In genomic region chr5:34598177-34598794, GRCh38 we compare ENCODE assay signal across 9 cellular contexts. TPM values are rescaled to one million over a fixed set of nuclear protein-coding genes. Genes with fewer than 3 reads are reported as not detected.
DNase-seq lines count a peak whose midpoint lies in the region; ATAC-seq and TF ChIP-seq lines count a peak whose summit lies in the region.
"Had no signal": no experiment of that assay in that cellular context is flagged by ENCODE, and none has a peak within 500 bp of the region (broad histone marks: within the 10 kb centered on the region; RNA-seq: fewer than 3 reads in every experiment).

No MANE protein-coding gene starts in this region.

- peak overlapping the region; percentile 98 for H2BK5ac ChIP-seq in IMR-90 (ENCODE audit: low read depth, low read length, poor library complexity, severe bottlenecking)

- H2BK15ac ChIP-seq in IMR-90 (ENCODE audit: low read depth, low read length): peak overlapping the region; percentile 98

- peak; percentile 74 for DNase-seq in AG08396 (ENCODE audit: low spot score)
- peak; percentile 96 for DNase-seq in IMR-90
- peak; percentile 93 for DNase-seq in MCF 10A (ENCODE audit: unreplicated experiment)
- DNase-seq in lower lobe of right lung: no peak
- DNase-seq in activated T-cell treated with anti-CD3 and anti-CD28 coated beads, Interleukin-2, amount 50 U/mL, for 1 hour: no peak
- DNase-seq in effector CD8-positive, alpha-beta T cell (lab: John Stamatoyannopoulos, UW): no peak
- no peak for DNase-seq in GM10248 (ENCODE audit: extremely low spot score)
- DNase-seq: activated CD8-positive, alpha-beta T cell treated with anti-CD3 and anti-CD28 coated beads, Interleukin-2, amount 10 ng/mL, durations not matched to agents 7 days and 5 days had no signal

- H3K56ac ChIP-seq in IMR-90 (ENCODE audit: extremely low read depth, insufficient read depth, low read length): peak overlapping the region; percentile 75

- peaks cover 31% of the 10 kb centered on the region for H3K4me1 Mint-ChIP-seq in MCF 10A (ENCODE audit: insufficient read depth, unreplicated experiment)

- H4K8ac ChIP-seq in IMR-90 (ENCODE audit: low read depth in 2 of 2, low read length in 2 of 2): peak overlapping the region; percentile 88 to 93

- CTCF ChIA-PET in IMR-90 (lab: Yijun Ruan, JAX) (interaction anchor here (0.6 kb wide), 1 partner anchor 357 kb away, joined by 8 read pairs; no protein-coding TSS in a partner anchor), MCF 10A (lab: Yijun Ruan, JAX) (interaction anchor here (0.5 to 0.7 kb wide), 2 partner anchors 14 to 573 kb away, joined by 3 read pairs; no protein-coding TSS in a partner anchor), GM10248 (lab: Yijun Ruan, JAX) (interaction anchor here (0.9 to 1.3 kb wide), 2 partner anchors 11 to 23 kb away, joined by 3 read pairs; no protein-coding TSS in a partner anchor)

- H3K14ac ChIP-seq in IMR-90 (replicated peaks; ENCODE audit: low read depth, low read length): peak overlapping the region; percentile 94

- H4K91ac ChIP-seq in IMR-90 (ENCODE audit: insufficient read depth, low read depth, low read length): peak overlapping the region; percentile 94

- no peaks in the 10 kb centered on the region for H3K9me3 Mint-ChIP-seq in MCF 10A (ENCODE audit: unreplicated experiment)

- H3K79me1 ChIP-seq in IMR-90 (ENCODE audit: low read depth in 1 of 2, low read length in 2 of 2): peaks cover 9 to 27% of the 10 kb centered on the region in 2 experiments; a peak in 3 of 4 replicates

- peak overlapping the region; percentile 67 for H2AK9ac ChIP-seq in IMR-90 (replicated peaks; ENCODE audit: low read depth, low read length, poor library complexity)

- in situ Hi-C loops in IMR-90 (cut with MboI; ENCODE audit: low sequenced_read_pairs): no loop called here

- H3K27ac ChIP-seq in IMR-90 (ENCODE audit: insufficient read depth, low read length): peak overlapping the region; percentile 92
- no peak overlapping the region for H3K27ac ChIP-seq in lower lobe of right lung

- H3K27ac Mint-ChIP-seq in MCF 10A (ENCODE audit: low read depth, unreplicated experiment): no peak overlapping the region
- H3K27ac Mint-ChIP-seq: activated CD8-positive, alpha-beta T cell treated with anti-CD3 and anti-CD28 coated beads, Interleukin-2, amount 10 ng/mL, durations not matched to agents 7 days and 5 days had no signal

- TF ChIP-seq CTCF in IMR-90 (conservative IDR thresholded peaks at IDR 0.05; ENCODE audit: low read depth, low read length) (no peak), MCF 10A (IDR thresholded peaks at IDR 0.05; ENCODE audit: unreplicated experiment) (no peak), lower lobe of right lung (IDR thresholded peaks at IDR 0.05) (no peak), GM10248 (IDR thresholded peaks at IDR 0.05; ENCODE audit: control extremely low read depth, extremely low read depth, low read depth, missing control alignments) (no peak)

- TF ChIP-seq RAD21 in IMR-90 (IDR thresholded peaks at IDR 0.05; ENCODE audit: low read length): 0 out of 2 replicates have a peak, but pooled peaks have one; percentile 3

- peak overlapping the region; percentile 74 for H4K5ac ChIP-seq in IMR-90 (ENCODE audit: low read depth, low read length)

- peak overlapping the region; percentile 93 for H3K18ac ChIP-seq in IMR-90 (ENCODE audit: low read depth, low read length)

- H3K9me3 ChIP-seq in IMR-90 (ENCODE audit: control insufficient read depth, insufficient read depth, low read length) (no peaks in the 10 kb centered on the region), lower lobe of right lung (no peaks in the 10 kb centered on the region)

- dilution Hi-C loops in IMR-90 (cut with HindIII; ENCODE audit: low sequenced_read_pairs, unreplicated experiment): no loop called here

- no peaks in the 10 kb centered on the region for H3K27me3 Mint-ChIP-seq in MCF 10A (ENCODE audit: insufficient read depth, unreplicated experiment)

- peak overlapping the region; percentile 63; the same call in 1 of the 2 replicates for H3K4me2 ChIP-seq in IMR-90 (ENCODE audit: low read depth, low read length)

- H3K4ac ChIP-seq in IMR-90 (ENCODE audit: low read depth, low read length): peak overlapping the region; percentile 95

- H3K9ac ChIP-seq in IMR-90 (ENCODE audit: low read depth, low read length): peak overlapping the region; percentile 24; the same call in 1 of the 2 replicates

- H3K36me3 Mint-ChIP-seq in MCF 10A (ENCODE audit: insufficient read depth, unreplicated experiment): no peaks in the 10 kb centered on the region

- H3K4me1 ChIP-seq in IMR-90 (ENCODE audit: control insufficient read depth, insufficient read depth, low read length): peaks cover 14% of the 10 kb centered on the region
- H3K4me1 ChIP-seq in lower lobe of right lung: no peaks in the 10 kb centered on the region

- TF ChIP-seq POLR2A in IMR-90 (IDR thresholded peaks at IDR 0.05; ENCODE audit: low read depth, low read length): no peak

- BruUV-seq in IMR-90 (replicated peaks; lab: Mats Ljungman, UMichigan) (no TSS peak), MCF 10A (replicated peaks; lab: Mats Ljungman, UMichigan) (no TSS peak)

- H2BK20ac ChIP-seq in IMR-90 (ENCODE audit: low read depth, low read length): peak overlapping the region; percentile 96

- no CpG with 5 or more reads among the region's 5 CpGs for WGBS in IMR-90 (ENCODE audit: extremely low coverage in 2 of 2, insufficient read length in 1 of 2), 2 experiments

- H3K9me1 ChIP-seq in IMR-90 (ENCODE audit: insufficient read depth, low read length): peaks cover 9% of the 10 kb centered on the region

- H3K4me3 ChIP-seq in IMR-90 (ENCODE audit: insufficient read depth, low read depth, low read length) (no peak overlapping the region), lower lobe of right lung (no peak overlapping the region)

- H3K36me3 ChIP-seq in IMR-90 (ENCODE audit: control insufficient read depth, insufficient read depth, low read length) (no peaks in the 10 kb centered on the region), lower lobe of right lung (no peaks in the 10 kb centered on the region)

- H3K4me3 Mint-ChIP-seq in MCF 10A (ENCODE audit: unreplicated experiment): no peak overlapping the region
- H3K4me3 Mint-ChIP-seq: activated CD8-positive, alpha-beta T cell treated with anti-CD3 and anti-CD28 coated beads, Interleukin-2, amount 10 ng/mL, durations not matched to agents 7 days and 5 days had no signal

- peak; percentile 86 for ATAC-seq in IMR-90 (ENCODE audit: low read depth)
- peak; percentile 51 to 67 for ATAC-seq in lower lobe of right lung
- ATAC-seq in HG03159 (IDR thresholded peaks at IDR 0.05; ENCODE audit: unreplicated experiment): no peak
- ATAC-seq: activated CD8-positive, alpha-beta T cell treated with anti-CD3 and anti-CD28 coated beads, Interleukin-2, amount 10 ng/mL, durations not matched to agents 7 days and 5 days had no signal

- H2AK5ac ChIP-seq in IMR-90 (ENCODE audit: low read depth, low read length): peak overlapping the region; percentile 98

- H3K23ac ChIP-seq in IMR-90 (ENCODE audit: low read depth, low read length): peak overlapping the region; percentile 89

- H3K27me3 ChIP-seq in IMR-90 (ENCODE audit: control insufficient read depth, insufficient read depth, low read length) (no peaks in the 10 kb centered on the region), lower lobe of right lung (ENCODE audit: low read depth) (no peaks in the 10 kb centered on the region)

- POLR2A ChIA-PET in IMR-90 (lab: Charles Lee; ENCODE audit: unreplicated experiment): no interaction called here
- POLR2A ChIA-PET in MCF 10A (lab: Yijun Ruan, JAX): interaction anchor here (1.3 to 1.9 kb wide), 2 partner anchors 11 to 59 kb away, joined by 3 to 5 read pairs; no protein-coding TSS in a partner anchor
- POLR2A ChIA-PET in GM10248 (lab: Yijun Ruan, JAX): no interaction called here

- peak overlapping the region; percentile 96 for H2BK120ac ChIP-seq in IMR-90 (ENCODE audit: low read depth, low read length)

- intact Hi-C loops in IMR-90 (cut with micrococcal nuclease) (no loop called here), MCF 10A (cut with micrococcal nuclease) (no loop called here), lower lobe of right lung (cut with DNase I) (no loop called here)

- no peak overlapping the region for H2AFZ ChIP-seq in IMR-90 (replicated peaks; ENCODE audit: low read length, poor library complexity)

- H4K20me1 ChIP-seq in IMR-90 (ENCODE audit: insufficient read depth, low read length): no peaks in the 10 kb centered on the region

TF ChIP-seq in IMR-90, 13 proteins besides CTCF, POLR2A, EP300 and RAD21:
- TF ChIP-seq CHD1 (IDR thresholded peaks at IDR 0.05; ENCODE audit: low read depth, low read length): no peak
- peak; percentile 23; the same call in 1 of the 2 replicates for TF ChIP-seq MAFK (IDR thresholded peaks at IDR 0.05; ENCODE audit: low read depth, low read length)
- no peak for TF ChIP-seq MAZ (IDR thresholded peaks at IDR 0.05; ENCODE audit: borderline replicate concordance, low read depth, low read length)
- no peak for TF ChIP-seq RCOR1 (IDR thresholded peaks at IDR 0.05; ENCODE audit: insufficient replicate concordance, low read length)
- TF ChIP-seq FOS (IDR thresholded peaks at IDR 0.05; ENCODE audit: low read depth, low read length): peak; percentile 94
- no peak for TF ChIP-seq MXI1 (IDR thresholded peaks at IDR 0.05; ENCODE audit: borderline replicate concordance, low read depth, low read length)
- no peak for TF ChIP-seq BHLHE40 (IDR thresholded peaks at IDR 0.05; ENCODE audit: low read depth, low read length)
- TF ChIP-seq NFE2L2 (IDR thresholded peaks at IDR 0.05; ENCODE audit: low read depth, low read length): no peak
- peak; percentile 88 for TF ChIP-seq CEBPB (IDR thresholded peaks at IDR 0.05; ENCODE audit: low read depth, low read length)
- TF ChIP-seq USF2 (IDR thresholded peaks at IDR 0.05; ENCODE audit: low read depth, low read length): peak; percentile 78

RNA-seq across cellular contexts. Expression of gene RAI14, which starts 57.8 kb away (rescaled TPM):
- total RNA-seq in IMR-90 (2012; rRNA removed) (267 and 361 TPM in 2 replicates), MCF 10A (2022) (47.6 and 47.9 TPM in 2 replicates), lower lobe of right lung (66.8 TPM)
- polyA plus RNA-seq in IMR-90 (2012; rRNA removed): 191 and 221 TPM in 2 replicates
- polyA plus RNA-seq in IMR-90 (2012; cell fraction: cytosol; rRNA removed): 68.3 and 80.0 TPM in 2 replicates
- 60.2 and 146 TPM in 2 replicates for polyA plus RNA-seq in IMR-90 (2012; cell fraction: nucleus; rRNA removed; ENCODE audit: low replicate concordance)
- total RNA-seq: activated CD8-positive, alpha-beta T cell treated with anti-CD3 and anti-CD28 coated beads, Interleukin-2, amount 10 ng/mL, durations not matched to agents 7 days and 5 days had no signal

Comparison
In these comparisons a context has a peak if more than half of its experiments do, and no peak if none do; other contexts are left out.
1. DNase-seq: peak in AG08396 (single experiment), IMR-90 (single experiment) and MCF 10A (single experiment); none in lower lobe of right lung (single experiment), activated T-cell treated with anti-CD3 and anti-CD28 coated beads, Interleukin-2, amount 50 U/mL, for 1 hour (single experiment), effector CD8-positive, alpha-beta T cell (single experiment) and GM10248 (single experiment).